ENCODE assay signal across 2 cellular contexts in genomic region chr2:71419976-71420375, GRCh38.
TF ChIP-seq lines count a peak whose summit lies in the region.

No MANE protein-coding gene starts in this region.

TF ChIP-seq in IMR-90, 13 proteins besides CTCF, POLR2A, EP300 and RAD21 (continued from another document):
- TF ChIP-seq, protein P1, sequence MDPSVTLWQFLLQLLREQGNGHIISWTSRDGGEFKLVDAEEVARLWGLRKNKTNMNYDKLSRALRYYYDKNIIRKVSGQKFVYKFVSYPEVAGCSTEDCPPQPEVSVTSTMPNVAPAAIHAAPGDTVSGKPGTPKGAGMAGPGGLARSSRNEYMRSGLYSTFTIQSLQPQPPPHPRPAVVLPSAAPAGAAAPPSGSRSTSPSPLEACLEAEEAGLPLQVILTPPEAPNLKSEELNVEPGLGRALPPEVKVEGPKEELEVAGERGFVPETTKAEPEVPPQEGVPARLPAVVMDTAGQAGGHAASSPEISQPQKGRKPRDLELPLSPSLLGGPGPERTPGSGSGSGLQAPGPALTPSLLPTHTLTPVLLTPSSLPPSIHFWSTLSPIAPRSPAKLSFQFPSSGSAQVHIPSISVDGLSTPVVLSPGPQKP (IDR thresholded peaks at IDR 0.05; ENCODE audit: borderline replicate concordance, low read depth, low read length): no peak

TF ChIP-seq in HepG2, 621 proteins besides CTCF, POLR2A, EP300 and RAD21 (continued from another document):
- TF ChIP-seq, protein P2, sequence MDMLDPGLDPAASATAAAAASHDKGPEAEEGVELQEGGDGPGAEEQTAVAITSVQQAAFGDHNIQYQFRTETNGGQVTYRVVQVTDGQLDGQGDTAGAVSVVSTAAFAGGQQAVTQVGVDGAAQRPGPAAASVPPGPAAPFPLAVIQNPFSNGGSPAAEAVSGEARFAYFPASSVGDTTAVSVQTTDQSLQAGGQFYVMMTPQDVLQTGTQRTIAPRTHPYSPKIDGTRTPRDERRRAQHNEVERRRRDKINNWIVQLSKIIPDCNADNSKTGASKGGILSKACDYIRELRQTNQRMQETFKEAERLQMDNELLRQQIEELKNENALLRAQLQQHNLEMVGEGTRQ (IDR thresholded peaks at IDR 0.05; ENCODE audit: low read depth, low read length): no peak
- TF ChIP-seq, protein P2 (CRISPR knock-in tag; IDR thresholded peaks at IDR 0.05; ENCODE audit: borderline replicate concordance): no peak
- TF ChIP-seq MTF2 (CRISPR knock-in tag; IDR thresholded peaks at IDR 0.05; ENCODE audit: borderline replicate concordance) (no peak), ZNF550 (CRISPR knock-in tag; IDR thresholded peaks at IDR 0.05; ENCODE audit: borderline replicate concordance) (no peak), SALL1 (CRISPR knock-in tag; IDR thresholded peaks at IDR 0.05) (no peak), FOXP1 (IDR thresholded peaks at IDR 0.05) (no peak), FOXP1 (CRISPR knock-in tag; IDR thresholded peaks at IDR 0.05) (peak; percentile 51; the same call in 1 of the 2 replicates), RARA (CRISPR knock-in tag; IDR thresholded peaks at IDR 0.05) (peak; percentile 50; the same call in 1 of the 2 replicates), ATF4 (CRISPR knock-in tag; IDR thresholded peaks at IDR 0.05) (no peak)
